ENCODE assay signal across 8 cellular contexts in the genomic region with DNA sequence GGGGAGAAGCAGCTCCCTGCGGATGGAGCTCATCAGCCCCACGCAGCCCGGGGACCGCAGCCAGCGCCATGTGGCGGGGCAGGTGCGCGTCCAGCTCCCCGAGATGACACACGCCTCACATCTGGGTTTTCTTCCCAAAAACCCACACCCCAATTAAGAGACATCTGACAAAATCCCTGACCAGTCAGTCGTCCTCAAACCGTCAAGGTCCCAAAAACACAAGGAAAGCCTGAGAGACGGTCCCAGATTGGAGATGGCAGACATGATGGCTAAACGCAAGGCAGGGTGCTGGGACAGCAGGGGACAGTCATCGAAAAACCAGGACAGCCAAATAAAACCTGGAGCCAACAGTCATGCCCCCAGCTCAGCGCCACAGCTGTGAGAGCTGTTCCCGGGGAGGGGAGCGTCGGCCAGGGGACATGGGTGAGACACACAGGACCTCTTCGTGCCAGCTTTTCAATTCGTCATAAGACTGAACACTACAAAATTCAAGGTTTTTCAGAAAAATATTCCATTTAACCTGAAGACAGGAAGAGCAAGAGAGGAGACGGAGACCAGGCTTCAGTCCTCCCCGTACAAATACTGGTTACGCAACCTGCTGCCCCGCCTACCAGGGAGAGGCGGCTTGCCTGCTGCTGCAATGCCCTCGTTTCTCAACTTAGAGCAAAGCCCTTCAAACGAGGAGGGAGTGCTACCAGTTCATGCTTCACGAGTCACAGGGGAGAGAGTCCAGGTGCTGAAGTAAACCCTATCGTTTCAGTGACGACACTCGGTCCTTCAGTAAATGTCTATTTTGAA. TPM values are rescaled to one million over a fixed set of nuclear protein-coding genes. Genes with fewer than 3 reads are reported as not detected.
A peak's percentile ranks its signal among the peaks of the same experiment; 100 is the strongest.
DNase-seq lines count a peak whose midpoint lies in the region; ATAC-seq, FAIRE-seq and TF ChIP-seq lines count a peak whose summit lies in the region.

No MANE protein-coding gene starts in this region.

- no peaks in the 10 kb centered on the region for H3K27me3 ChIP-seq in bronchial epithelial cell (ENCODE audit: control insufficient read depth, insufficient read depth, low read length)
- H3K27me3 ChIP-seq in suprapubic skin, result no peaks in the 10 kb centered on the region

- FAIRE-seq in bronchial epithelial cell (lab: Jason Lieb, UNC), result peak; percentile 92

- no peak overlapping the region for H3K4me3 ChIP-seq in bronchial epithelial cell (ENCODE audit: low read depth, low read length)
- H3K4me3 ChIP-seq in suprapubic skin, result no peak overlapping the region

- H3K9me3 ChIP-seq in suprapubic skin, result no peaks in the 10 kb centered on the region

- H3K27ac ChIP-seq in suprapubic skin, result peak overlapping the region; percentile 5

- H3K4me1 ChIP-seq in suprapubic skin, result peaks cover 59% of the 10 kb centered on the region

- no peak for TF ChIP-seq POLR2A in suprapubic skin (IDR thresholded peaks at IDR 0.05)

- TF ChIP-seq CTCF in bronchial epithelial cell (IDR thresholded peaks at IDR 0.05; ENCODE audit: insufficient read depth, low read length, severe bottlenecking) (no peak), suprapubic skin (IDR thresholded peaks at IDR 0.05) (no peak)

- H3K36me3 ChIP-seq in bronchial epithelial cell (ENCODE audit: control insufficient read depth, insufficient read depth, low read length), result peaks cover 24% of the 10 kb centered on the region
- H3K36me3 ChIP-seq in suprapubic skin, result peaks cover 35% of the 10 kb centered on the region

- no peak for ATAC-seq in HG03025 (IDR thresholded peaks at IDR 0.05; ENCODE audit: low FRiP score, unreplicated experiment)
- ATAC-seq in GM18873 (IDR thresholded peaks at IDR 0.05; ENCODE audit: low FRiP score, unreplicated experiment), result no peak

- WGBS in suprapubic skin, result 52% methylated on average over 32 of the region's 32 CpGs

- TF ChIP-seq EP300 in suprapubic skin (IDR thresholded peaks at IDR 0.05), result no peak

- peak; percentile 45 for DNase-seq in activated effector memory CD4-positive, alpha-beta T cell treated with anti-CD3 and anti-CD28 coated beads, Interleukin-2, amount 50 U/mL, for 16 hours
- no peak for DNase-seq in activated effector memory CD4-positive, alpha-beta T cell treated with Interleukin-2 at 50 U/mL for 16 hours
- DNase-seq in bronchial epithelial cell (ENCODE audit: low read depth) (peak; percentile 85), kidney glomerular epithelial cell (lab: John Stamatoyannopoulos, UW) (peak; percentile 47), suprapubic skin (ENCODE audit: low spot score in 2 of 2) (peak; percentile 90 to 92), GM19240 (ENCODE audit: insufficient read length, low spot score) (no peak)

RNA-seq across cellular contexts. Expression of gene TOLLIP, which starts 10.5 kb away (rescaled TPM):
- total RNA-seq in bronchial epithelial cell (43.4 and 55.0 TPM in 2 replicates), suprapubic skin (100 to 1,000 TPM in 2 of 4 donors, 10 to 100 TPM in 2; 96.6 to 105 (median 100) TPM)

Comparison
In these comparisons a context has a peak if more than half of its experiments do, and no peak if none do; other contexts are left out.
1. DNase-seq: peak in activated effector memory CD4-positive, alpha-beta T cell treated with anti-CD3 and anti-CD28 coated beads, Interleukin-2, amount 50 U/mL, for 16 hours (single experiment), bronchial epithelial cell (single experiment), kidney glomerular epithelial cell (single experiment) and suprapubic skin (2 of 2); none in activated effector memory CD4-positive, alpha-beta T cell treated with Interleukin-2 at 50 U/mL for 16 hours (single experiment) and GM19240 (single experiment).